ENCODE assay signal across 19 cellular contexts in genomic region chr17:83086197-83086880, GRCh38. TPM values are rescaled to one million over a fixed set of nuclear protein-coding genes. Genes with fewer than 3 reads are reported as not detected.
DNase-seq lines count a peak whose midpoint lies in the region; ATAC-seq, FAIRE-seq and TF ChIP-seq lines count a peak whose summit lies in the region.
"Had no signal": no experiment of that assay in that cellular context is flagged by ENCODE, and none has a peak within 500 bp of the region (broad histone marks: within the 10 kb centered on the region; RNA-seq: fewer than 3 reads in every experiment).

No MANE protein-coding gene starts in this region.

- CTCF ChIA-PET in RWPE1 (lab: Yijun Ruan, JAX): no interaction called here
- CTCF ChIA-PET in H1 (lab: Charles Lee; ENCODE audit: partially characterized antibody): interaction anchor here (1.0 to 2.2 kb wide), 2 partner anchors 11 to 12 kb away, joined by 3 to 5 read pairs; no protein-coding TSS in a partner anchor

- intact Hi-C loops in head of caudate nucleus (cut with DNase I): no loop called here

- no peak overlapping the region for H3K4ac ChIP-seq in H1 (replicated peaks; ENCODE audit: insufficient read length, low read depth, low read length)

- 88% methylated on average over 18 of the region's 18 CpGs; no CpG with 5 or more reads in 1 of the 2 experiments for WGBS in H1 (ENCODE audit: extremely low coverage in 1 of 2, insufficient coverage in 1 of 2, insufficient read length in 1 of 2, insufficient replicate concordance in 2 of 2, low coverage in 1 of 2, low lambda C conversion rate in 2 of 2, missing lambda C conversion rate in 1 of 2), 2 experiments

- DNase-seq in RWPE1 (ENCODE audit: low spot score): no peak
- DNase-seq in H1 (ENCODE audit: low read depth in 1 of 2, low spot score in 2 of 2): no peak
- DNase-seq in head of caudate nucleus: no peak
- no peak for DNase-seq in DMS114 treated with DMSO at 0.1 percent for 48 hours (lab: John Stamatoyannopoulos, UW; ENCODE audit: unreplicated experiment)
- no peak for DNase-seq in T1000 (lab: John Stamatoyannopoulos, UW)
- DNase-seq: activated CD4-positive, alpha-beta T cell treated with anti-CD3 and anti-CD28 coated beads for 48 hours; activated T-cell treated with anti-CD3 and anti-CD28 coated beads, Interleukin-2, amount 50 U/mL, for 24 hours; dermis blood vessel endothelial cell; DMS79; hippocampal formation; NCI-H1436; NCI-H2227 treated with DMSO at 0.1 percent for 48 hours; posterior cingulate gyrus; T-helper 2 cell had no signal

- POLR2A ChIA-PET in RWPE1 (lab: Yijun Ruan, JAX; ENCODE audit: low non-redundant PET): no interaction called here
- POLR2A ChIA-PET in H1 (lab: Charles Lee; ENCODE audit: partially characterized antibody): no interaction called here

- peaks cover 0 to 62% (median 27%) of the 10 kb centered on the region in 11 experiments; a peak in 19 of 22 replicates for H3K27me3 ChIP-seq in BLaER1 treated with 17β-estradiol and CSF1 and Interleukin-3, amounts not matched to agents 10 nM and 100 nM
- H3K27me3 ChIP-seq in H1 (replicated peaks in 1 of 4; ENCODE audit: control insufficient read depth in 3 of 4, extremely low read depth in 1 of 4, insufficient read depth in 3 of 4, low read length in 3 of 4) (peaks cover 0 to 13% (median 9%) of the 10 kb centered on the region in 4 experiments; a peak in 5 of 7 replicates), parathyroid adenoma (ENCODE audit: control insufficient read depth, insufficient read depth, low read length) (no peaks in the 10 kb centered on the region)
- H3K27me3 ChIP-seq: esophagus muscularis mucosa had no signal

- H3K79me1 ChIP-seq in H1 (ENCODE audit: low read depth, low read length): peaks cover 10% of the 10 kb centered on the region; the same call in 1 of the 2 replicates

- H2AK5ac ChIP-seq in H1 (ENCODE audit: low read depth, low read length): 0 out of 2 replicates have a peak overlapping the region, but pooled peaks have one; percentile 90

- H3K23me2 ChIP-seq in H1 (ENCODE audit: low read depth, low read length): no peaks in the 10 kb centered on the region

- H4K5ac ChIP-seq in H1 (ENCODE audit: insufficient read length, low read depth, low read length): no peak overlapping the region

- H3K14ac ChIP-seq in H1 (ENCODE audit: insufficient read length): no peak overlapping the region

- no peak for TF ChIP-seq CTCF in RWPE1 (conservative IDR thresholded peaks at IDR 0.05; ENCODE audit: low read depth)
- no peak for TF ChIP-seq CTCF in H1 (IDR thresholded peaks at IDR 0.05; ENCODE audit: control extremely low read depth in 1 of 3, insufficient read depth in 1 of 3, low read depth in 1 of 3, low read length in 3 of 3)
- no peak for TF ChIP-seq CTCF in parathyroid adenoma (IDR thresholded peaks at IDR 0.05)

- H3K4me2 ChIP-seq in BLaER1 treated with 17β-estradiol and CSF1 and Interleukin-3, amounts not matched to agents 10 nM and 100 nM: peak overlapping the region; percentile 65 to 100 (median 96)
- H3K4me2 ChIP-seq in H1 (ENCODE audit: insufficient read depth in 1 of 2, low read depth in 2 of 2, low read length in 2 of 2): no peak overlapping the region
- H3K4me2 ChIP-seq in parathyroid adenoma (ENCODE audit: low read length): peak overlapping the region; percentile 57

- H3K9me3 ChIP-seq in BLaER1 treated with 17β-estradiol and CSF1 and Interleukin-3, amounts not matched to agents 10 nM and 100 nM (replicated peaks in 1 of 11): no peaks in the 10 kb centered on the region
- H3K9me3 ChIP-seq in H1 (ENCODE audit: insufficient read depth in 2 of 2, low read depth in 1 of 2, low read length in 1 of 2) (no peaks in the 10 kb centered on the region), parathyroid adenoma (ENCODE audit: control insufficient read depth, low read length) (no peaks in the 10 kb centered on the region)
- H3K9me3 ChIP-seq: esophagus muscularis mucosa had no signal

- H2BK20ac ChIP-seq in H1 (ENCODE audit: low read length): no peak overlapping the region

- H3K23ac ChIP-seq in H1 (ENCODE audit: insufficient read length): no peak overlapping the region

- peak overlapping the region in 2 of 10 experiments; percentile 29 to 97; a peak in 3 of 20 replicates for H3K4me3 ChIP-seq in BLaER1 treated with 17β-estradiol and CSF1 and Interleukin-3, amounts not matched to agents 10 nM and 100 nM
- no peak overlapping the region for H3K4me3 ChIP-seq in H1 (ENCODE audit: extremely low read depth in 1 of 4, insufficient read depth in 2 of 4, low read depth in 3 of 4, low read length in 4 of 4)
- peak overlapping the region; percentile 0 for H3K4me3 ChIP-seq in parathyroid adenoma (ENCODE audit: low read depth, low read length)
- H3K4me3 ChIP-seq: esophagus muscularis mucosa had no signal

- no peak for TF ChIP-seq EP300 in H1 (IDR thresholded peaks at IDR 0.05; ENCODE audit: borderline replicate concordance in 1 of 2, low read depth in 2 of 2, low read length in 2 of 2)

- H3K79me2 ChIP-seq in H1 (ENCODE audit: control insufficient read depth in 1 of 2, insufficient read depth in 2 of 2, low read length in 2 of 2): peaks cover 0 to 29% of the 10 kb centered on the region in 2 experiments; a peak in 2 of 4 replicates
- peaks cover 78% of the 10 kb centered on the region for H3K79me2 ChIP-seq in parathyroid adenoma

- no peak overlapping the region for H4K91ac ChIP-seq in H1 (replicated peaks; ENCODE audit: insufficient read length, low read length)

- H2BK12ac ChIP-seq in H1 (ENCODE audit: low read depth, low read length): no peak overlapping the region

- no peak for FAIRE-seq in H1 (lab: Jason Lieb, UNC)
- FAIRE-seq: GM19239 had no signal

- H3K27ac ChIP-seq in BLaER1 treated with 17β-estradiol and CSF1 and Interleukin-3, amounts not matched to agents 10 nM and 100 nM: peak overlapping the region in 1 of 11 experiments; percentile 8; a peak in 2 of 22 replicates
- H3K27ac ChIP-seq in RWPE1: peak overlapping the region; percentile 90
- no peak overlapping the region for H3K27ac ChIP-seq in H1 (ENCODE audit: low read depth, low read length)
- peak overlapping the region; percentile 69 for H3K27ac ChIP-seq in parathyroid adenoma

- H3K56ac ChIP-seq in H1 (replicated peaks; ENCODE audit: insufficient read length, low read depth, low read length): no peak overlapping the region

- ATAC-seq in GM19463 (IDR thresholded peaks at IDR 0.05; ENCODE audit: unreplicated experiment): no peak

- peak overlapping the region in 3 of 11 experiments; percentile 25 to 98 (median 67); a peak in 5 of 22 replicates for H3K9ac ChIP-seq in BLaER1 treated with 17β-estradiol and CSF1 and Interleukin-3, amounts not matched to agents 10 nM and 100 nM
- H3K9ac ChIP-seq in H1 (replicated peaks in 1 of 4; ENCODE audit: extremely low read depth in 1 of 4, low read depth in 3 of 4, low read length in 3 of 4) (no peak overlapping the region), parathyroid adenoma (no peak overlapping the region)

- peaks cover 74 to 96% (median 95%) of the 10 kb centered on the region in 11 experiments for H4K20me1 ChIP-seq in BLaER1 treated with 17β-estradiol and CSF1 and Interleukin-3, amounts not matched to agents 10 nM and 100 nM
- peaks cover 8 to 17% of the 10 kb centered on the region in 2 experiments for H4K20me1 ChIP-seq in H1 (replicated peaks in 1 of 2; ENCODE audit: control insufficient read depth in 1 of 2, insufficient read depth in 2 of 2, low read length in 2 of 2)

- no peak for TF ChIP-seq POLR2A in H1 (IDR thresholded peaks at IDR 0.05; ENCODE audit: control extremely low read depth in 1 of 2, low read depth in 2 of 2, low read length in 2 of 2)

- peaks cover 70 to 95% (median 84%) of the 10 kb centered on the region in 10 experiments for H3K4me1 ChIP-seq in BLaER1 treated with 17β-estradiol and CSF1 and Interleukin-3, amounts not matched to agents 10 nM and 100 nM
- H3K4me1 ChIP-seq in H1 (replicated peaks in 1 of 4; ENCODE audit: control insufficient read depth in 3 of 4, insufficient read depth in 4 of 4, low read length in 3 of 4): peaks cover 7 to 53% (median 21%) of the 10 kb centered on the region in 4 experiments
- peaks cover 80% of the 10 kb centered on the region for H3K4me1 ChIP-seq in parathyroid adenoma

- no peak for TF ChIP-seq RAD21 in H1 (IDR thresholded peaks at IDR 0.05 in 1 of 2, conservative IDR thresholded peaks at IDR 0.05 in 1 of 2; ENCODE audit: low read depth in 2 of 2, low read length in 2 of 2)

- no peak overlapping the region for H2BK120ac ChIP-seq in H1 (replicated peaks; ENCODE audit: low read depth, low read length)

- H2AFZ ChIP-seq in H1 (ENCODE audit: low read length): no peak overlapping the region
- no peak overlapping the region for H2AFZ ChIP-seq in parathyroid adenoma

- H4K8ac ChIP-seq in H1 (ENCODE audit: extremely low read depth, insufficient read depth, low read length): no peak overlapping the region

- no peak overlapping the region for H2BK5ac ChIP-seq in H1 (ENCODE audit: low read depth, low read length)

- no peak overlapping the region for H2BK15ac ChIP-seq in H1 (ENCODE audit: low read length)

- H3K36me3 ChIP-seq in BLaER1 treated with 17β-estradiol and CSF1 and Interleukin-3, amounts not matched to agents 10 nM and 100 nM: peaks cover 0 to 95% (median 3%) of the 10 kb centered on the region in 11 experiments; a peak in 13 of 22 replicates
- H3K36me3 ChIP-seq in H1 (ENCODE audit: control insufficient read depth in 2 of 4, insufficient read depth in 4 of 4, low read length in 3 of 4) (no peaks in the 10 kb centered on the region), parathyroid adenoma (ENCODE audit: control insufficient read depth, insufficient read depth, low read length) (no peaks in the 10 kb centered on the region)

- no peak overlapping the region for H3K18ac ChIP-seq in H1 (ENCODE audit: extremely low read depth, low read length)

TF ChIP-seq in H1, 55 proteins besides CTCF, POLR2A, EP300 and RAD21 (continues in another document):
- TF ChIP-seq SIRT6 (IDR thresholded peaks at IDR 0.05; ENCODE audit: low read length) (no peak), ATF3 (IDR thresholded peaks at IDR 0.05; ENCODE audit: insufficient read depth, low read depth, low read length) (no peak), EZH2 (IDR thresholded peaks at IDR 0.05; ENCODE audit: low read depth, low read length, severe bottlenecking) (no peak), CREB1 (IDR thresholded peaks at IDR 0.05) (no peak), BRCA1 (IDR thresholded peaks at IDR 0.05; ENCODE audit: low read depth, low read length) (no peak)

RNA-seq across cellular contexts. Expression of gene METRNL, which starts 6.9 kb away (rescaled TPM):
- total RNA-seq in H1 (2021; fragmentation: NEBNext Ultra II Directional; extraction: Animal tissue kit (Norgen Biotek cat#: 25700)): 13.9 and 14.2 TPM in 2 replicates
- polyA plus RNA-seq in H1 (2011; rRNA removed): 13.9 and 26.0 TPM in 2 replicates
- polyA plus RNA-seq in H1 (2011; cell fraction: cytosol; rRNA removed): 16.2 TPM
- polyA plus RNA-seq in H1 (2011; cell fraction: nucleus; rRNA removed): 27.6 TPM
- polyA plus RNA-seq in H1 (2012, experiment 1 of 2): 5.7 to 17.3 TPM (median 16.0 TPM) in 4 replicates
- 8.4 TPM for polyA plus RNA-seq in H1 (2012, experiment 2 of 2)
- polyA plus RNA-seq in H1 (2013, experiment 1 of 2): 10.6 TPM
- polyA plus RNA-seq in H1 (2013, experiment 2 of 2): 10.9 TPM
- polyA minus RNA-seq in H1 (2011; rRNA and poly(A)+ RNA removed): 5.7 and 6.2 TPM in 2 replicates
- polyA minus RNA-seq in H1 (2011; cell fraction: cytosol; rRNA and poly(A)+ RNA removed): 16.7 TPM
- polyA minus RNA-seq in H1 (2011; cell fraction: nucleus; rRNA and poly(A)+ RNA removed): 12.1 TPM

Comparison
In these comparisons a context has a peak if more than half of its experiments do, and no peak if none do; other contexts are left out.
1. H3K4me2 ChIP-seq: peak in BLaER1 treated with 17β-estradiol and CSF1 and Interleukin-3, amounts not matched to agents 10 nM and 100 nM (11 of 11) and parathyroid adenoma (single experiment); none in H1 (0 of 2).